21 cellular contexts compared by ENCODE assay signal in the genomic region with DNA sequence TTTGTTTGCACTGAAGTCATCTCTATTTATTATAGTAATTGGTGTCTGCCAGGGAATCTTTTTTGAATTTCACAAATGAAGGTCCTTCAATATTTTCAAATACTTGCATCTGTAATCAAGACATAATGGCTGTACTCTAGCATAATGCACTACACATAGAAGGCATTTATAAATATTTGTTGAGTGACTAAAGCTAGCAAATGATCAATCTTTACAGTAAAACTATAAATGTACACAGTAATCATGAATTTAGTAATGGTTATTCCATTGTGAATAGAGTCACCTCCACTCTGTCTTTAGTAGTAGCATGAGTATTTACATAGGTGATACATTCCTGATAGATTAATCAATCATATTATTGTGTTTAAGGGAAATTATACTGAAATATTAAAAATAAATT.
DNase-seq lines count a peak whose midpoint lies in the region; FAIRE-seq lines count a peak whose summit lies in the region.
"Had no signal": no experiment of that assay in that cellular context is flagged by ENCODE, and none has a peak within 500 bp of the region (broad histone marks: within the 10 kb centered on the region; RNA-seq: fewer than 3 reads in every experiment).

No MANE protein-coding gene starts in this region.

- DNase-seq in DMS53 (lab: John Stamatoyannopoulos, UW) (peak; percentile 47), DMS53 treated with DMSO at 0.1 percent for 48 hours (lab: John Stamatoyannopoulos, UW; ENCODE audit: unreplicated experiment) (no peak), NCI-H69 (lab: John Stamatoyannopoulos, UW) (peak; percentile 58), NCI-H187 (lab: John Stamatoyannopoulos, UW) (no peak), DMS 273 (lab: John Stamatoyannopoulos, UW; ENCODE audit: unreplicated experiment) (no peak)
- DNase-seq: AML-193; CD4-positive, alpha-beta memory T cell; CD4-positive, CD25-positive, alpha-beta regulatory T cell; CD8-positive, alpha-beta memory T cell; COR-L47; DMS 273 treated with DMSO at 0.1 percent for 48 hours; DMS153; DMS79; DND-41; EL; GDM1 had no signal

- FAIRE-seq in TTC549 (lab: Jason Lieb, UNC), result peak; percentile 28
- FAIRE-seq: A549, GM12878, GM12892, GM18507 had no signal

Comparison
In these comparisons a context has a peak if more than half of its experiments do, and no peak if none do; other contexts are left out.
1. DNase-seq: peak in DMS53 (single experiment) and NCI-H69 (single experiment); none in DMS53 treated with DMSO at 0.1 percent for 48 hours (single experiment), NCI-H187 (0 of 2) and DMS 273 (single experiment).